ENCODE assay signal across 14 cellular contexts in the genomic region with DNA sequence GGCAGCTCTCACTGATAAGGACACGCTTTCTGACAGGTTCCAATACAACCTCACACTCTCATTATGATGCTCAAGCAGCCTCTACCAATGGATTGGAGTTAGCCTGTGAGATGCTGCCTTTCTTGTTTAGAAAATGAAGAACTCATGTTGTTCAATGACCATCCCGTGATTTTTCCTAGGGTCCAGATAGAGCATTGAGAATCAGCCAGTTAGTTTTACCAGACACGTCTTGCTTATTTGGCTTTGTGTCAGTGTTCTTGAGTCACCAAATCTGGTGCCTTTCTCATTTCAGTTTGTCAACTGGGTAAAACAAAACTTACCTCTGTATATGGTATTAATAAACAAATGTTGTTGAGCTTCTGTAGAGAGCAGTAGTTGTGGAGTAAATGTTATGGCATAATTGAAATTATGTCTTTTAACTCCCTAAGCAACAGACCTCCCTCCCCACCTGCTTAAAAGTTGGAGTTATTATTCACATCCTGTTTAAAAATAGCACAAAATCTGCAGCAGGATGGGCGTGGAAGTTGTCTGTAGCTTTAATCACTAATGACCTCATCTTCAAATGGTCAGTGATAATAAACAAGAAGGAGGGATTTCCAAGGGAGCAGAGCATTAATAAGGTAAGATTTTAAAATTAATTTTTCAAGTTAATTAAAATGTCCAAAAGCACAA.
DNase-seq lines count a peak whose midpoint lies in the region; ATAC-seq, FAIRE-seq and TF ChIP-seq lines count a peak whose summit lies in the region.
"Had no signal": no experiment of that assay in that cellular context is flagged by ENCODE, and none has a peak within 500 bp of the region (broad histone marks: within the 10 kb centered on the region; RNA-seq: fewer than 3 reads in every experiment).

No MANE protein-coding gene starts in this region.

- TF ChIP-seq CTCF in endothelial cell of umbilical vein (IDR thresholded peaks at IDR 0.05; ENCODE audit: extremely low read depth in 1 of 2, insufficient read depth in 1 of 2, low read depth in 1 of 2, low read length in 2 of 2) (no peak), left ventricle myocardium inferior (IDR thresholded peaks at IDR 0.05; ENCODE audit: borderline replicate concordance) (no peak), GM10248 (IDR thresholded peaks at IDR 0.05; ENCODE audit: control extremely low read depth, extremely low read depth, low read depth, missing control alignments) (no peak)

- H3K4me2 ChIP-seq in GM23248 (ENCODE audit: unreplicated experiment) (peak overlapping the region; percentile 25), endothelial cell of umbilical vein (ENCODE audit: insufficient read depth, low read length) (no peak overlapping the region)

- peak; percentile 39 for DNase-seq in A172 (ENCODE audit: low spot score)
- DNase-seq in GM23248 = peak; percentile 50
- peak; percentile 21 for DNase-seq in endothelial cell of umbilical vein (ENCODE audit: low read depth, low spot score)
- no peak for DNase-seq in left ventricle myocardium inferior
- DNase-seq in SIG-M5 (lab: John Stamatoyannopoulos, UW) = no peak
- no peak for DNase-seq in GM10248 (ENCODE audit: extremely low spot score)
- DNase-seq in activated effector memory CD4-positive, alpha-beta T cell treated with anti-CD3 and anti-CD28 coated beads, Interleukin-2, amount 50 U/mL, for 16 hours = no peak
- DNase-seq: DMS 273 treated with DMSO at 0.1 percent for 48 hours, NCI-H187 treated with DMSO at 0.1 percent for 48 hours, NCI-H345, NCI-H526 had no signal

- ATAC-seq in GM21576 (IDR thresholded peaks at IDR 0.05; ENCODE audit: unreplicated experiment) = no peak

- dilution Hi-C loops in endothelial cell of umbilical vein (cut with MboI; ENCODE audit: extremely low pct_ligation_motif_present, low sequenced_read_pairs) = no loop called here

- in situ Hi-C loops in GM23248 (cut with MboI) = no loop called here

- no peaks in the 10 kb centered on the region for H3K9me1 ChIP-seq in endothelial cell of umbilical vein (replicated peaks; ENCODE audit: control insufficient read depth, extremely low read depth, insufficient read depth, low read length)

- 23 to 25% methylated on average over 4 of the region's 4 CpGs for WGBS in GM23248 (ENCODE audit: low coverage in 1 of 2, low lambda C conversion rate in 2 of 2, missing lambda C conversion rate in 2 of 2), 2 experiments

- H4K20me1 ChIP-seq in GM23248 (ENCODE audit: insufficient read depth) (no peaks in the 10 kb centered on the region), endothelial cell of umbilical vein (replicated peaks; ENCODE audit: control insufficient read depth, extremely low read depth, insufficient read depth, low read length) (no peaks in the 10 kb centered on the region)

- no peaks in the 10 kb centered on the region for H3K9me3 ChIP-seq in GM23248 (ENCODE audit: low read depth)
- H3K9me3 ChIP-seq in endothelial cell of umbilical vein (replicated peaks; ENCODE audit: control insufficient read depth, insufficient read depth, low read length) = no peaks in the 10 kb centered on the region
- H3K9me3 ChIP-seq in left ventricle myocardium inferior (replicated peaks) = no peaks in the 10 kb centered on the region
- H3K9me3 ChIP-seq: SJCRH30 had no signal

- H3K27ac ChIP-seq in GM23248 = no peak overlapping the region
- H3K27ac ChIP-seq in endothelial cell of umbilical vein (ENCODE audit: insufficient read depth, low read depth, low read length) = no peak overlapping the region
- H3K27ac ChIP-seq in left ventricle myocardium inferior (replicated peaks) = peak overlapping the region; percentile 63
- H3K27ac ChIP-seq: C4-2B, SJCRH30 had no signal

- no TSS peak for BruUV-seq in endothelial cell of umbilical vein (replicated peaks; lab: Mats Ljungman, UMichigan)

- H3K27me3 ChIP-seq in GM23248 (replicated peaks; ENCODE audit: insufficient read depth) (no peaks in the 10 kb centered on the region; the same call in 1 of the 2 replicates), endothelial cell of umbilical vein (ENCODE audit: control insufficient read depth in 2 of 2, insufficient read depth in 2 of 2, low read length in 2 of 2) (peaks cover 0 to 2% of the 10 kb centered on the region in 2 experiments), left ventricle myocardium inferior (ENCODE audit: low read depth) (no peaks in the 10 kb centered on the region)
- H3K27me3 ChIP-seq: SJCRH30 had no signal

- CTCF ChIA-PET in endothelial cell of umbilical vein (lab: Charles Lee) = no interaction called here
- CTCF ChIA-PET in GM10248 (lab: Yijun Ruan, JAX) = no interaction called here

- H2AFZ ChIP-seq in GM23248 = no peak overlapping the region
- no peak overlapping the region for H2AFZ ChIP-seq in endothelial cell of umbilical vein (ENCODE audit: low read depth, low read length)

- H3F3A ChIP-seq in GM23248 (ENCODE audit: insufficient read depth) = no peaks in the 10 kb centered on the region

- H3K4me3 ChIP-seq in GM23248 (no peak overlapping the region), endothelial cell of umbilical vein (replicated peaks in 1 of 3; ENCODE audit: insufficient read depth in 1 of 3, low read depth in 1 of 3, low read length in 3 of 3) (no peak overlapping the region), left ventricle myocardium inferior (peak overlapping the region; percentile 27)
- H3K4me3 ChIP-seq: SJCRH30 had no signal

- H3K9ac ChIP-seq in GM23248 (no peak overlapping the region), endothelial cell of umbilical vein (replicated peaks; ENCODE audit: extremely low read depth, insufficient read depth, low read length) (no peak overlapping the region)

- H3K9me2 ChIP-seq in GM23248 (ENCODE audit: insufficient read depth) = no peaks in the 10 kb centered on the region

- intact Hi-C loops in endothelial cell of umbilical vein (cut with micrococcal nuclease) = no loop called here
- intact Hi-C loops in left ventricle myocardium inferior (cut with micrococcal nuclease) = no loop called here

- no peak for FAIRE-seq in endothelial cell of umbilical vein (lab: Jason Lieb, UNC)

- H3K4me1 ChIP-seq in GM23248 (ENCODE audit: insufficient read depth) (peaks cover 17% of the 10 kb centered on the region; the same call in 1 of the 2 replicates), endothelial cell of umbilical vein (ENCODE audit: control insufficient read depth, extremely low read depth, insufficient read depth, low read length) (peaks cover 3% of the 10 kb centered on the region), left ventricle myocardium inferior (peaks cover 54% of the 10 kb centered on the region)

- H3K79me2 ChIP-seq in GM23248 (ENCODE audit: insufficient read depth) = no peaks in the 10 kb centered on the region
- H3K79me2 ChIP-seq in endothelial cell of umbilical vein (ENCODE audit: control insufficient read depth, insufficient read depth, low read length) = no peaks in the 10 kb centered on the region

- no peak for TF ChIP-seq POLR2A in endothelial cell of umbilical vein (IDR thresholded peaks at IDR 0.05; ENCODE audit: low read depth, low read length)

- H3K36me3 ChIP-seq in GM23248 (ENCODE audit: low read depth) (no peaks in the 10 kb centered on the region), endothelial cell of umbilical vein (ENCODE audit: control insufficient read depth in 2 of 2, extremely low read depth in 1 of 2, insufficient read depth in 2 of 2, low read length in 2 of 2) (no peaks in the 10 kb centered on the region), left ventricle myocardium inferior (no peaks in the 10 kb centered on the region)
- H3K36me3 ChIP-seq: SJCRH30 had no signal

- POLR2A ChIA-PET in endothelial cell of umbilical vein (lab: Charles Lee) = no interaction called here
- POLR2A ChIA-PET in GM10248 (lab: Yijun Ruan, JAX) = no interaction called here

TF ChIP-seq in endothelial cell of umbilical vein, 7 proteins besides CTCF, POLR2A, EP300 and RAD21:
- no peak for TF ChIP-seq FOS (IDR thresholded peaks at IDR 0.05; ENCODE audit: borderline replicate concordance, insufficient read depth, low read length)
- TF ChIP-seq JUN (IDR thresholded peaks at IDR 0.05; ENCODE audit: borderline replicate concordance, insufficient read depth, insufficient read length, low read depth) = no peak
- TF ChIP-seq GATA2 (IDR thresholded peaks at IDR 0.05; ENCODE audit: insufficient read depth, insufficient read length, low read depth, low read length) = no peak
- TF ChIP-seq MYC (IDR thresholded peaks at IDR 0.05; ENCODE audit: low read depth, low read length) = no peak
- no peak for TF ChIP-seq POLR2AphosphoS5 (IDR thresholded peaks at IDR 0.05; ENCODE audit: insufficient read depth, low read depth, low read length)
- TF ChIP-seq EZH2 (IDR thresholded peaks at IDR 0.05; ENCODE audit: borderline replicate concordance, low read depth, low read length, severe bottlenecking) = no peak
- no peak for TF ChIP-seq MAX (IDR thresholded peaks at IDR 0.05; ENCODE audit: insufficient read depth, insufficient read length)

Comparison
In these comparisons a context has a peak if more than half of its experiments do, and no peak if none do; other contexts are left out.
1. DNase-seq: peak in A172 (single experiment), GM23248 (single experiment) and endothelial cell of umbilical vein (single experiment); none in left ventricle myocardium inferior (single experiment), SIG-M5 (single experiment), GM10248 (single experiment) and activated effector memory CD4-positive, alpha-beta T cell treated with anti-CD3 and anti-CD28 coated beads, Interleukin-2, amount 50 U/mL, for 16 hours (single experiment).